Comparison of ENCODE assay signal across 21 cellular contexts in the genomic region with DNA sequence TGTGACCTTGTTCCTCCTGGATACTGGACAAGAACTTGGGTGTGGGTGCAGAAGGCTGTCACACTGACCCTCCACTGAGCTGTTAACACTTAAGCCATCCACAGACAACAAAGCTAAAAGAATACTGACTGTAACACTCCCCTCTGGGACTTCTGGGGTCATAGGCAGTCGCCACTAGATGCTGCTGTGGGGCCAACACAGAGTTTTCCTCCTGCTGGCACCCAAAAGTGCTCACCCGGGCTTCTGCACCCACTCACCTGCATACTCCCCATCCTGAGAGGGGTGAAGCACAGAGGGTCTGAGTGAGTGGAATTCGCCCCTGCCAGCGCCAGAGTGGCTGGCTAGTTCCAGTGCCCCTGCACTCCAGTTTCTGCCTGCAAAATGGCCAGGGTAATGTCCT.
DNase-seq lines count a peak whose midpoint lies in the region; ATAC-seq, FAIRE-seq and TF ChIP-seq lines count a peak whose summit lies in the region.
"Had no signal": no experiment of that assay in that cellular context is flagged by ENCODE, and none has a peak within 500 bp of the region (broad histone marks: within the 10 kb centered on the region; RNA-seq: fewer than 3 reads in every experiment).

No MANE protein-coding gene starts in this region.

- H4K20me1 ChIP-seq in neural progenitor cell (ENCODE audit: low read depth), result no peaks in the 10 kb centered on the region

- H3K4me1 ChIP-seq in neural progenitor cell, result peaks cover 24% of the 10 kb centered on the region
- H3K4me1 ChIP-seq: HAP-1 had no signal

- no peak for ATAC-seq in HG02610 (IDR thresholded peaks at IDR 0.05; ENCODE audit: unreplicated experiment)
- ATAC-seq in GM21825 (IDR thresholded peaks at IDR 0.05; ENCODE audit: unreplicated experiment), result no peak

- no peak for DNase-seq in bronchial epithelial cell (ENCODE audit: low read depth)
- peak; percentile 9 for DNase-seq in neural progenitor cell (ENCODE audit: low spot score)
- no peak for DNase-seq in GDM1 (lab: John Stamatoyannopoulos, UW)
- DNase-seq: EL; Kasumi-1; NCI-H1048; NCI-H2107; NCI-H226; NCI-H524 treated with DMSO at 0.1 percent for 48 hours; NK-92 treated with Interleukin-12 subunit alpha and Interleukin-12 subunit beta, amount 100 ng/mL, for 24 hours; OCI-M1; RPMI8226; T-helper 2 cell had no signal

- H3K9me3 Mint-ChIP-seq in neural progenitor cell, result peaks cover 3% of the 10 kb centered on the region

- H2AFZ ChIP-seq in neural progenitor cell (replicated peaks), result no peak overlapping the region

- TF ChIP-seq CTCF in C4-2B (conservative IDR thresholded peaks at IDR 0.05), result peak; percentile 34
- 0 out of 2 replicates have a peak, but pooled peaks have one; percentile 19 for TF ChIP-seq CTCF in LNCAP (IDR thresholded peaks at IDR 0.05)
- TF ChIP-seq CTCF in bronchial epithelial cell (IDR thresholded peaks at IDR 0.05; ENCODE audit: insufficient read depth, low read length, severe bottlenecking), result peak; percentile 31
- peak; percentile 29 for TF ChIP-seq CTCF in neural progenitor cell (IDR thresholded peaks at IDR 0.05)

- H3K79me2 ChIP-seq in neural progenitor cell (ENCODE audit: low read depth), result no peaks in the 10 kb centered on the region

- no peak overlapping the region for H3K27ac Mint-ChIP-seq in neural progenitor cell
- H3K27ac Mint-ChIP-seq: IgD-negative memory B cell had no signal

- H3K9me3 ChIP-seq in neural progenitor cell (ENCODE audit: low read depth), result no peaks in the 10 kb centered on the region
- H3K9me3 ChIP-seq: HAP-1 had no signal

- H3K27ac ChIP-seq in C4-2B, result no peak overlapping the region
- H3K27ac ChIP-seq in neural progenitor cell, result no peak overlapping the region
- H3K27ac ChIP-seq: HL-60 had no signal

- no peak overlapping the region for H3K4me3 Mint-ChIP-seq in neural progenitor cell
- H3K4me3 Mint-ChIP-seq: IgD-negative memory B cell had no signal

- no peaks in the 10 kb centered on the region for H3K36me3 Mint-ChIP-seq in neural progenitor cell
- H3K36me3 Mint-ChIP-seq: IgD-negative memory B cell had no signal

- H3K9ac ChIP-seq in neural progenitor cell, result no peak overlapping the region

- FAIRE-seq in bronchial epithelial cell (lab: Jason Lieb, UNC), result no peak
- FAIRE-seq: HTR-8/SVneo had no signal

- H3K27me3 ChIP-seq in bronchial epithelial cell (ENCODE audit: control insufficient read depth, insufficient read depth, low read length) (no peaks in the 10 kb centered on the region), neural progenitor cell (no peaks in the 10 kb centered on the region)

- H3F3A ChIP-seq in neural progenitor cell (ENCODE audit: low read depth), result no peaks in the 10 kb centered on the region

- H3K36me3 ChIP-seq in bronchial epithelial cell (ENCODE audit: control insufficient read depth, insufficient read depth, low read length) (no peaks in the 10 kb centered on the region), neural progenitor cell (no peaks in the 10 kb centered on the region)
- H3K36me3 ChIP-seq: HAP-1 had no signal

- H3K4me2 ChIP-seq in neural progenitor cell, result no peak overlapping the region

- no peaks in the 10 kb centered on the region for H3K27me3 Mint-ChIP-seq in neural progenitor cell (ENCODE audit: insufficient read depth, low read depth)
- H3K27me3 Mint-ChIP-seq: IgD-negative memory B cell had no signal

- H3K4me3 ChIP-seq in bronchial epithelial cell (ENCODE audit: low read depth, low read length), result no peak overlapping the region
- no peak overlapping the region for H3K4me3 ChIP-seq in neural progenitor cell
- H3K4me3 ChIP-seq: HAP-1 had no signal

- H3K4me1 Mint-ChIP-seq in neural progenitor cell, result peaks cover 3% of the 10 kb centered on the region
- H3K4me1 Mint-ChIP-seq: IgD-negative memory B cell had no signal
